Comparison of ENCODE assay signal across 10 cellular contexts in the genomic region with DNA sequence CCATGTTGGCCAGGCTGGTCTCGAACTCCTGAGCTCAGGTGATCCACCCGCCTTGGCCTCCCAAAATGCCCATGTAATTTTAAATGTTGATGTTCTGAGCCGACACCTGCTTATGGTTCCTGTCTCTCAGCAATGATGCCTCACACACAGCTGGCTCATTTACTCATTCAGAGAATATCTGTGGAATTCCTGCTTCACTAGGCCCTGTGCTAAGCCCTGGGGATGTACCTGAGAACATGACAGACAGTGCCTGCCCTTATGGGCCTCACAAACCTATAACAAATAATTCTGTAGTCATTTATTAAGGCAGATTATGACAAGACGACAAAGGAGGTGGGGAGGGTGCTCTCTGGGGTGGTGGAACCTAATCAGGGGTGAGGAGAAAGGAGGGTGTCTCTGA.
DNase-seq lines count a peak whose midpoint lies in the region; ATAC-seq and TF ChIP-seq lines count a peak whose summit lies in the region.
"Had no signal": no experiment of that assay in that cellular context is flagged by ENCODE, and none has a peak within 500 bp of the region (broad histone marks: within the 10 kb centered on the region; RNA-seq: fewer than 3 reads in every experiment).

No MANE protein-coding gene starts in this region.

- H3K9me3 ChIP-seq in mucosa of descending colon (no peaks in the 10 kb centered on the region), Caco-2 (no peaks in the 10 kb centered on the region)

- H3K36me3 ChIP-seq in mucosa of descending colon (ENCODE audit: low read depth) = no peaks in the 10 kb centered on the region
- no peaks in the 10 kb centered on the region for H3K36me3 ChIP-seq in Caco-2 (ENCODE audit: control insufficient read depth, insufficient read depth, low read length)

- no peak for DNase-seq in stimulated activated naive CD8-positive, alpha-beta T cell treated with anti-CD3 and anti-CD28 coated beads, Interleukin-15, Interleukin-2, amounts not matched to agents 100 U/mL and 50 U/mL, for 24 hours
- no peak for DNase-seq in stimulated activated naive CD8-positive, alpha-beta T cell treated with anti-CD3 and anti-CD28 coated beads, Interleukin-15, amount 100 ng/mL, for 72 hours
- no peak for DNase-seq in effector memory CD8-positive, alpha-beta T cell
- no peak for DNase-seq in mucosa of descending colon
- DNase-seq in mucosa of gallbladder (ENCODE audit: low spot score) = no peak
- no peak for DNase-seq in epidermal melanocyte (ENCODE audit: insufficient read length, low spot score)
- DNase-seq in Caco-2 = no peak
- DNase-seq: erythroblast, occipital lobe had no signal

- no peak overlapping the region for H3K4me3 Mint-ChIP-seq in stimulated activated naive CD8-positive, alpha-beta T cell treated with anti-CD3 and anti-CD28 coated beads, Interleukin-15, amount 100 ng/mL, for 72 hours
- H3K4me3 Mint-ChIP-seq in effector memory CD8-positive, alpha-beta T cell = peak overlapping the region; percentile 13 to 31
- H3K4me3 Mint-ChIP-seq in Caco-2 (ENCODE audit: unreplicated experiment) = no peak overlapping the region

- ATAC-seq in stimulated activated naive CD8-positive, alpha-beta T cell treated with anti-CD3 and anti-CD28 coated beads, Interleukin-15, Interleukin-2, amounts not matched to agents 100 U/mL and 50 U/mL, for 24 hours = peak; percentile 52
- no peak for ATAC-seq in stimulated activated naive CD8-positive, alpha-beta T cell treated with anti-CD3 and anti-CD28 coated beads, Interleukin-15, amount 100 ng/mL, for 72 hours
- ATAC-seq in HG03432 (IDR thresholded peaks at IDR 0.05; ENCODE audit: unreplicated experiment) (peak; percentile 57), mucosa of descending colon (no peak)
- no peak for ATAC-seq in effector memory CD8-positive, alpha-beta T cell (replicated peaks)

- no TSS peak for BruUV-seq in Caco-2 (replicated peaks; lab: Mats Ljungman, UMichigan)

- H3K36me3 Mint-ChIP-seq in effector memory CD8-positive, alpha-beta T cell (ENCODE audit: insufficient read depth) = peaks cover 45% of the 10 kb centered on the region
- H3K36me3 Mint-ChIP-seq in Caco-2 (ENCODE audit: insufficient read depth, unreplicated experiment) = no peaks in the 10 kb centered on the region

- peak overlapping the region in 1 of 2 donors; percentile 63 for H3K27ac Mint-ChIP-seq in stimulated activated naive CD8-positive, alpha-beta T cell treated with anti-CD3 and anti-CD28 coated beads, Interleukin-15, amount 100 ng/mL, for 72 hours
- peak overlapping the region; percentile 85 to 88 for H3K27ac Mint-ChIP-seq in effector memory CD8-positive, alpha-beta T cell
- no peak overlapping the region for H3K27ac Mint-ChIP-seq in Caco-2 (ENCODE audit: unreplicated experiment)

- H3K4me1 Mint-ChIP-seq in stimulated activated naive CD8-positive, alpha-beta T cell treated with anti-CD3 and anti-CD28 coated beads, Interleukin-15, amount 100 ng/mL, for 72 hours = peaks cover 69% of the 10 kb centered on the region
- H3K4me1 Mint-ChIP-seq in effector memory CD8-positive, alpha-beta T cell (ENCODE audit: low read depth in 2 of 2) = peaks cover 79 to 87% of the 10 kb centered on the region in 2 donors
- H3K4me1 Mint-ChIP-seq in Caco-2 (ENCODE audit: low read depth, unreplicated experiment) = no peaks in the 10 kb centered on the region

- H3K4me3 ChIP-seq in mucosa of descending colon = no peak overlapping the region
- no peak overlapping the region for H3K4me3 ChIP-seq in Caco-2 (ENCODE audit: low read depth, low read length)

- CTCF ChIA-PET in Caco-2 (lab: Charles Lee) = no interaction called here

- POLR2A ChIA-PET in Caco-2 (lab: Charles Lee) = no interaction called here

- H3K4me1 ChIP-seq in mucosa of descending colon (ENCODE audit: low read depth) (peaks cover 4% of the 10 kb centered on the region), Caco-2 (no peaks in the 10 kb centered on the region)

- H3K27me3 Mint-ChIP-seq in stimulated activated naive CD8-positive, alpha-beta T cell treated with anti-CD3 and anti-CD28 coated beads, Interleukin-15, amount 100 ng/mL, for 72 hours = peaks cover 39% of the 10 kb centered on the region
- no peaks in the 10 kb centered on the region for H3K27me3 Mint-ChIP-seq in effector memory CD8-positive, alpha-beta T cell
- peaks cover 13% of the 10 kb centered on the region for H3K27me3 Mint-ChIP-seq in Caco-2 (ENCODE audit: insufficient read depth, unreplicated experiment)

- TF ChIP-seq CTCF in mucosa of descending colon (IDR thresholded peaks at IDR 0.05) (no peak), Caco-2 (IDR thresholded peaks at IDR 0.05; ENCODE audit: insufficient read depth in 1 of 2, low read depth in 1 of 2, low read length in 1 of 2, severe bottlenecking in 1 of 2, unreplicated experiment in 1 of 2) (no peak)

- peaks cover 0 to 5% of the 10 kb centered on the region in 2 donors for H3K9me3 Mint-ChIP-seq in stimulated activated naive CD8-positive, alpha-beta T cell treated with anti-CD3 and anti-CD28 coated beads, Interleukin-15, amount 100 ng/mL, for 72 hours
- no peaks in the 10 kb centered on the region for H3K9me3 Mint-ChIP-seq in effector memory CD8-positive, alpha-beta T cell
- no peaks in the 10 kb centered on the region for H3K9me3 Mint-ChIP-seq in Caco-2 (ENCODE audit: unreplicated experiment)

- H3K27me3 ChIP-seq in Caco-2 (replicated peaks; ENCODE audit: control insufficient read depth, insufficient read depth, low read length) = no peaks in the 10 kb centered on the region

- intact Hi-C loops in mucosa of descending colon (cut with DNase I, micrococcal nuclease) (no loop called here), Caco-2 (cut with micrococcal nuclease; ENCODE audit: unreplicated experiment) (no loop called here)

Comparison
In these comparisons a context has a peak if more than half of its experiments do, and no peak if none do; other contexts are left out.
1. ATAC-seq: peak in stimulated activated naive CD8-positive, alpha-beta T cell treated with anti-CD3 and anti-CD28 coated beads, Interleukin-15, Interleukin-2, amounts not matched to agents 100 U/mL and 50 U/mL, for 24 hours (single experiment) and HG03432 (single experiment); none in stimulated activated naive CD8-positive, alpha-beta T cell treated with anti-CD3 and anti-CD28 coated beads, Interleukin-15, amount 100 ng/mL, for 72 hours (single experiment), effector memory CD8-positive, alpha-beta T cell (single experiment) and mucosa of descending colon (single experiment).
2. H3K4me3 Mint-ChIP-seq: peak in effector memory CD8-positive, alpha-beta T cell (2 of 2); none in stimulated activated naive CD8-positive, alpha-beta T cell treated with anti-CD3 and anti-CD28 coated beads, Interleukin-15, amount 100 ng/mL, for 72 hours (0 of 2) and Caco-2 (single experiment).